ENCODE assay signal across 32 cellular contexts in genomic region chr13:47085346-47085745, GRCh38.
DNase-seq lines count a peak whose midpoint lies in the region; ATAC-seq, FAIRE-seq and TF ChIP-seq lines count a peak whose summit lies in the region.
"Had no signal": no experiment of that assay in that cellular context is flagged by ENCODE, and none has a peak within 500 bp of the region (broad histone marks: within the 10 kb centered on the region; RNA-seq: fewer than 3 reads in every experiment).

No MANE protein-coding gene starts in this region.

- DNase-seq in GM04503 (ENCODE audit: low read depth): peak; percentile 49
- DNase-seq in astrocyte (ENCODE audit: low read depth): peak; percentile 20
- DNase-seq in foreskin keratinocyte: peak; percentile 3 to 25
- DNase-seq in adrenal gland: no peak
- DNase-seq in effector memory CD8-positive, alpha-beta T cell: no peak
- no peak for DNase-seq in small intestine
- no peak for DNase-seq in NCI-H2196 (lab: John Stamatoyannopoulos, UW; ENCODE audit: unreplicated experiment)
- DNase-seq: activated B cell treated with CpG ODN at 0.5 μM for 24 hours; activated effector memory CD4-positive, alpha-beta T cell treated with anti-CD3 and anti-CD28 coated beads, Interleukin-2, amount 50 U/mL, for 16 hours; activated naive CD8-positive, alpha-beta T cell treated with anti-CD3 and anti-CD28 coated beads, Interleukin-2, amount 50 U/mL, for 24 hours; activated T-cell treated with anti-CD3 and anti-CD28 coated beads, Interleukin-2, amount 50 U/mL, for 24 hours; body of pancreas; CD8-positive, alpha-beta memory T cell; DMS 273 treated with DMSO at 0.1 percent for 48 hours; endodermal cell; MG63; NCI-H2081 treated with DMSO at 0.1 percent for 48 hours; NCI-H345; NCI-H69; ovary; SK-N-SH; substantia nigra had no signal

- no peaks in the 10 kb centered on the region for H3K27me3 Mint-ChIP-seq in astrocyte (ENCODE audit: low read depth, unreplicated experiment)
- H3K27me3 Mint-ChIP-seq in effector memory CD8-positive, alpha-beta T cell: no peaks in the 10 kb centered on the region
- H3K27me3 Mint-ChIP-seq: activated naive CD8-positive, alpha-beta T cell treated with anti-CD3 and anti-CD28 coated beads, Interleukin-2, amount 50 U/mL, for 24 hours; activated T-cell treated with anti-CD3 and anti-CD28 coated beads, Interleukin-2, amount 50 U/mL, for 24 hours; CD8-positive, alpha-beta memory T cell; dendritic cell treated with granulocyte-macrophage colony-stimulating factor and Interleukin-4, amounts not matched to agents 40 ng/mL and 50 ng/mL, for 4 days; stimulated activated memory B cell treated with anti-CD40 and anti-IgM and Interleukin-4, amounts not matched to agents 10 μg/mL and 1 μg/mL and 100 μg/mL, for 72 hours; type B pancreatic cell had no signal

- intact Hi-C loops in adrenal gland (cut with DNase I): no loop called here

- H3K36me3 ChIP-seq in ACC112 (ENCODE audit: insufficient read depth, low read length) (no peaks in the 10 kb centered on the region), astrocyte (ENCODE audit: insufficient read depth, low read length) (no peaks in the 10 kb centered on the region), adrenal gland (replicated peaks in 1 of 2) (no peaks in the 10 kb centered on the region), small intestine (ENCODE audit: control insufficient read depth in 2 of 2, insufficient read depth in 2 of 2, low read length in 2 of 2) (no peaks in the 10 kb centered on the region)
- H3K36me3 ChIP-seq: MG63, ovary had no signal

- no peak overlapping the region for H3K27ac Mint-ChIP-seq in astrocyte (ENCODE audit: unreplicated experiment)
- H3K27ac Mint-ChIP-seq in effector memory CD8-positive, alpha-beta T cell: no peak overlapping the region
- H3K27ac Mint-ChIP-seq: activated B cell treated with CpG ODN at 0.5 μM for 24 hours; activated naive CD8-positive, alpha-beta T cell treated with anti-CD3 and anti-CD28 coated beads, Interleukin-2, amount 50 U/mL, for 24 hours; activated T-cell treated with anti-CD3 and anti-CD28 coated beads, Interleukin-2, amount 50 U/mL, for 24 hours; B cell; CD8-positive, alpha-beta memory T cell; dendritic cell treated with granulocyte-macrophage colony-stimulating factor and Interleukin-4, amounts not matched to agents 40 ng/mL and 50 ng/mL, for 4 days; endodermal cell; stimulated activated memory B cell treated with anti-CD40 and anti-IgM and Interleukin-4, amounts not matched to agents 10 μg/mL and 1 μg/mL and 100 μg/mL, for 72 hours; type B pancreatic cell had no signal

- peaks cover 3% of the 10 kb centered on the region for H3K9me3 Mint-ChIP-seq in astrocyte (ENCODE audit: unreplicated experiment)
- peaks cover 0 to 8% of the 10 kb centered on the region in 2 donors for H3K9me3 Mint-ChIP-seq in effector memory CD8-positive, alpha-beta T cell
- H3K9me3 Mint-ChIP-seq: activated B cell treated with CpG ODN at 0.5 μM for 24 hours; activated naive CD8-positive, alpha-beta T cell treated with anti-CD3 and anti-CD28 coated beads, Interleukin-2, amount 50 U/mL, for 24 hours; activated T-cell treated with anti-CD3 and anti-CD28 coated beads, Interleukin-2, amount 50 U/mL, for 24 hours; dendritic cell treated with granulocyte-macrophage colony-stimulating factor and Interleukin-4, amounts not matched to agents 40 ng/mL and 50 ng/mL, for 4 days; stimulated activated memory B cell treated with anti-CD40 and anti-IgM and Interleukin-4, amounts not matched to agents 10 μg/mL and 1 μg/mL and 100 μg/mL, for 72 hours had no signal

- ATAC-seq in foreskin keratinocyte: no peak
- no peak for ATAC-seq in effector memory CD8-positive, alpha-beta T cell (replicated peaks)
- ATAC-seq: activated naive CD8-positive, alpha-beta T cell treated with anti-CD3 and anti-CD28 coated beads, Interleukin-2, amount 50 U/mL, for 24 hours; body of pancreas; esophagus mucosa; left lobe of liver; Right ventricle myocardium inferior; stimulated activated memory B cell treated with anti-CD40 and anti-IgM and Interleukin-4, amounts not matched to agents 10 μg/mL and 1 μg/mL and 100 μg/mL, for 72 hours had no signal

- TF ChIP-seq CTCF in astrocyte (IDR thresholded peaks at IDR 0.05; ENCODE audit: insufficient read depth, low read depth, low read length) (no peak), foreskin keratinocyte (conservative IDR thresholded peaks at IDR 0.05) (no peak), adrenal gland (IDR thresholded peaks at IDR 0.05) (no peak)

- no peaks in the 10 kb centered on the region for H3K79me2 ChIP-seq in ACC112 (ENCODE audit: control insufficient read depth, insufficient read depth, low read length, unreplicated experiment)
- H3K79me2 ChIP-seq in astrocyte (ENCODE audit: insufficient read depth, low read length): no peaks in the 10 kb centered on the region

- no peaks in the 10 kb centered on the region for H3K36me3 Mint-ChIP-seq in astrocyte (ENCODE audit: low read depth, unreplicated experiment)
- no peaks in the 10 kb centered on the region for H3K36me3 Mint-ChIP-seq in effector memory CD8-positive, alpha-beta T cell (ENCODE audit: insufficient read depth)
- H3K36me3 Mint-ChIP-seq: CD8-positive, alpha-beta memory T cell; stimulated activated memory B cell treated with anti-CD40 and anti-IgM and Interleukin-4, amounts not matched to agents 10 μg/mL and 1 μg/mL and 100 μg/mL, for 72 hours; type B pancreatic cell had no signal

- no peak overlapping the region for H2AFZ ChIP-seq in ACC112 (ENCODE audit: low read length, unreplicated experiment)
- H2AFZ ChIP-seq in astrocyte (ENCODE audit: low read depth, low read length): no peak overlapping the region

- H3K4me2 ChIP-seq in astrocyte (ENCODE audit: low read length): no peak overlapping the region
- H3K4me2 ChIP-seq: SK-N-SH had no signal

- H3K4me3 ChIP-seq in ACC112 (ENCODE audit: low read depth, low read length): no peak overlapping the region
- H3K4me3 ChIP-seq in astrocyte (ENCODE audit: insufficient read depth, low read depth, low read length): no peak overlapping the region
- H3K4me3 ChIP-seq in adrenal gland: no peak overlapping the region
- no peak overlapping the region for H3K4me3 ChIP-seq in small intestine (ENCODE audit: low read depth in 1 of 2, low read length in 2 of 2)
- H3K4me3 ChIP-seq: body of pancreas, MG63, ovary had no signal

- 65 to 81% (median 72%) methylated on average over 1 of the region's 1 CpG for WGBS in adrenal gland, 4 donors
- 86 to 88% (median 88%) methylated on average over 1 of the region's 1 CpG for WGBS in small intestine, 3 donors

- H3K27ac ChIP-seq in ACC112 (ENCODE audit: low read depth, low read length) (peak overlapping the region; percentile 46), astrocyte (ENCODE audit: low read depth, low read length) (no peak overlapping the region), foreskin keratinocyte (no peak overlapping the region), adrenal gland (no peak overlapping the region), small intestine (ENCODE audit: low read depth in 1 of 2, low read length in 1 of 2) (no peak overlapping the region)
- H3K27ac ChIP-seq: 22Rv1, body of pancreas, ovary had no signal

- H3K4me3 Mint-ChIP-seq in astrocyte (ENCODE audit: unreplicated experiment): no peak overlapping the region
- H3K4me3 Mint-ChIP-seq in effector memory CD8-positive, alpha-beta T cell: no peak overlapping the region
- H3K4me3 Mint-ChIP-seq: activated B cell treated with CpG ODN at 0.5 μM for 24 hours; activated naive CD8-positive, alpha-beta T cell treated with anti-CD3 and anti-CD28 coated beads, Interleukin-2, amount 50 U/mL, for 24 hours; activated T-cell treated with anti-CD3 and anti-CD28 coated beads, Interleukin-2, amount 50 U/mL, for 24 hours; B cell; CD8-positive, alpha-beta memory T cell; dendritic cell treated with granulocyte-macrophage colony-stimulating factor and Interleukin-4, amounts not matched to agents 40 ng/mL and 50 ng/mL, for 4 days; endodermal cell; stimulated activated memory B cell treated with anti-CD40 and anti-IgM and Interleukin-4, amounts not matched to agents 10 μg/mL and 1 μg/mL and 100 μg/mL, for 72 hours; type B pancreatic cell had no signal

- FAIRE-seq in astrocyte (lab: Jason Lieb, UNC): no peak
- FAIRE-seq in small intestine (lab: Jason Lieb, UNC): no peak
- FAIRE-seq: islet of Langerhans had no signal

- H4K20me1 ChIP-seq in astrocyte (ENCODE audit: insufficient read depth, low read length): no peaks in the 10 kb centered on the region

- no peak overlapping the region for H3K9ac ChIP-seq in astrocyte (ENCODE audit: low read length)
- H3K9ac ChIP-seq: SK-N-SH had no signal

- no peak for TF ChIP-seq POLR2A in adrenal gland (IDR thresholded peaks at IDR 0.05)

- H3K4me1 ChIP-seq in ACC112 (ENCODE audit: control insufficient read depth, insufficient read depth, low read length, unreplicated experiment) (peaks cover 13% of the 10 kb centered on the region), astrocyte (ENCODE audit: insufficient read depth, low read length) (no peaks in the 10 kb centered on the region), foreskin keratinocyte (no peaks in the 10 kb centered on the region), adrenal gland (replicated peaks in 1 of 2) (no peaks in the 10 kb centered on the region), small intestine (ENCODE audit: control insufficient read depth in 2 of 2, insufficient read depth in 1 of 2, low read depth in 1 of 2, low read length in 1 of 2) (no peaks in the 10 kb centered on the region)
- H3K4me1 ChIP-seq: body of pancreas had no signal

- H3K27me3 ChIP-seq in ACC112 (ENCODE audit: insufficient read depth, low read length) (no peaks in the 10 kb centered on the region), astrocyte (ENCODE audit: insufficient read depth, low read length) (no peaks in the 10 kb centered on the region), foreskin keratinocyte (peaks cover 8% of the 10 kb centered on the region), adrenal gland (no peaks in the 10 kb centered on the region), small intestine (ENCODE audit: control insufficient read depth in 2 of 2, insufficient read depth in 2 of 2, low read length in 2 of 2) (no peaks in the 10 kb centered on the region)
- H3K27me3 ChIP-seq: body of pancreas, MG63, ovary had no signal

- H3K9me3 ChIP-seq in astrocyte (ENCODE audit: insufficient read depth, low read depth, low read length) (no peaks in the 10 kb centered on the region), adrenal gland (replicated peaks in 1 of 3) (no peaks in the 10 kb centered on the region), small intestine (ENCODE audit: control insufficient read depth, low read depth) (no peaks in the 10 kb centered on the region)
- H3K9me3 ChIP-seq: body of pancreas, MG63, ovary, SK-N-SH had no signal

- H3K4me1 Mint-ChIP-seq in astrocyte (ENCODE audit: low read depth, unreplicated experiment): peaks cover 22% of the 10 kb centered on the region
- no peaks in the 10 kb centered on the region for H3K4me1 Mint-ChIP-seq in effector memory CD8-positive, alpha-beta T cell (ENCODE audit: low read depth in 2 of 2)
- H3K4me1 Mint-ChIP-seq: activated B cell treated with CpG ODN at 0.5 μM for 24 hours; activated naive CD8-positive, alpha-beta T cell treated with anti-CD3 and anti-CD28 coated beads, Interleukin-2, amount 50 U/mL, for 24 hours; B cell; CD8-positive, alpha-beta memory T cell; stimulated activated memory B cell treated with anti-CD40 and anti-IgM and Interleukin-4, amounts not matched to agents 10 μg/mL and 1 μg/mL and 100 μg/mL, for 72 hours had no signal

Comparison
In these comparisons a context has a peak if more than half of its experiments do, and no peak if none do; other contexts are left out.
1. DNase-seq: peak in GM04503 (single experiment), astrocyte (single experiment) and foreskin keratinocyte (2 of 2); none in adrenal gland (0 of 7), effector memory CD8-positive, alpha-beta T cell (0 of 3), small intestine (single experiment) and NCI-H2196 (single experiment).